9 cellular contexts compared by ENCODE assay signal in the genomic region with DNA sequence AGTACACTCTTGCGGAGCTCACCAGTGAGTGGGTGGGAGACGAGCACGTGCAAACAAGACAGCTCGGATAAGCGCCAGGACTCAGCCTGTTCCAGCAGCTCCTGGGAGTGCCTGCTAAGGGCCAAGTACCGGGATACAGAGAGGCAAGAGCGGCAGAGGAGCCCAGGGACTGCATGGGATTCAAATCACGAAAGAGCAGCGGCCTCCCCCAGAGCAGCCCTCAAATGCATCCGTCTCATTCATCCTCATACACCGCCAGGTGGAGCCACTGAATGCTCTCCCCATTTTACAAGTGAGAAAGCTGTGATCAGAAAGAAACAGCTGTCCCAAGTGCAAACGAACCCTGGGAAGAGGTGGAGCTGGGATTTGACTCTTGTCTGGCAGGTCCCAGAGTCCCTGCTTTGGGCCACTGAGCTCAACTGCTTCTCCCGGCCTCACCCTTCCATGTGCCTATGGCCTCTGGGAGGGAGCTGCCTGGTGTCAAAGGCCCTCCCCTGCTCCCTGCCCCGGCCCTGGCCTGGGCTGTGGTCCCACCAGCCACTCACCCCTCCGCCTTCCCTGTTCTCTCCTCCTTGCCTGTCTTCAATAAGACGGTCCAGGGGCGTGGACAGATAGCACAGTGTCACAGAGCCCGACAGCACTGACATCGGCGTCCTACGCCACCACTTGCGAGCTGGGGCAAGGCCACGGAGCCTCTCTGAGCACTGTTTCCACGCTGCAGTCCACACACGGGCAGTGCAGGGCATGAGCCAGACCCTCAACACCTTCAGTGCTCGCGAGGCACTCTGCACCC.
DNase-seq lines count a peak whose midpoint lies in the region; ATAC-seq and TF ChIP-seq lines count a peak whose summit lies in the region.
"Had no signal": no experiment of that assay in that cellular context is flagged by ENCODE, and none has a peak within 500 bp of the region (broad histone marks: within the 10 kb centered on the region; RNA-seq: fewer than 3 reads in every experiment).

No MANE protein-coding gene starts in this region.

- H3K9me3 ChIP-seq in Caco-2 = no peaks in the 10 kb centered on the region

- no TSS peak for BruUV-seq in Caco-2 (replicated peaks; lab: Mats Ljungman, UMichigan)

- intact Hi-C loops in Caco-2 (cut with micrococcal nuclease; ENCODE audit: unreplicated experiment) = loop anchor here (2.0 kb wide), 1 partner anchor 28 kb away; no protein-coding TSS in a partner anchor

- H3K4me3 ChIP-seq in Caco-2 (ENCODE audit: low read depth, low read length) (no peak overlapping the region), foreskin fibroblast (ENCODE audit: low read depth in 1 of 2, low read length in 2 of 2) (no peak overlapping the region)

- CTCF ChIA-PET in Caco-2 (lab: Charles Lee) = interaction anchor here (0.6 to 2.8 kb wide), 18 partner anchors 8 to 664 kb away, joined by 3 to 21 read pairs (median 4); a partner anchor contains a TSS

- no peaks in the 10 kb centered on the region for H3K9me3 Mint-ChIP-seq in Caco-2 (ENCODE audit: unreplicated experiment)
- H3K9me3 Mint-ChIP-seq: T-helper 1 cell treated with Interleukin-12 subunit alpha and Interleukin-12 subunit beta and Interleukin-4 antibody, amounts not matched to agents 30 μg/mL and 1 μg/mL, for 36 hours had no signal

- ATAC-seq in omental fat pad (ENCODE audit: low FRiP score) = peak; percentile 77

- H3K36me3 Mint-ChIP-seq in Caco-2 (ENCODE audit: insufficient read depth, unreplicated experiment) = no peaks in the 10 kb centered on the region

- TF ChIP-seq CTCF in Caco-2 (IDR thresholded peaks at IDR 0.05; ENCODE audit: insufficient read depth in 1 of 2, low read depth in 1 of 2, low read length in 1 of 2, severe bottlenecking in 1 of 2, unreplicated experiment in 1 of 2) (peak; percentile 69 to 83), foreskin fibroblast (IDR thresholded peaks at IDR 0.05; ENCODE audit: low read depth, low read length) (peak; percentile 71), omental fat pad (IDR thresholded peaks at IDR 0.05) (peak in 1 of 3 donors; percentile 4)

- H3K36me3 ChIP-seq in Caco-2 (ENCODE audit: control insufficient read depth, insufficient read depth, low read length) = no peaks in the 10 kb centered on the region

- H3K4me3 Mint-ChIP-seq in Caco-2 (ENCODE audit: unreplicated experiment) = no peak overlapping the region
- H3K4me3 Mint-ChIP-seq: T-helper 1 cell treated with Interleukin-12 subunit alpha and Interleukin-12 subunit beta and Interleukin-4 antibody, amounts not matched to agents 30 μg/mL and 1 μg/mL, for 36 hours had no signal

- peaks cover 7% of the 10 kb centered on the region for H3K4me1 Mint-ChIP-seq in Caco-2 (ENCODE audit: low read depth, unreplicated experiment)

- no peaks in the 10 kb centered on the region for H3K27me3 ChIP-seq in Caco-2 (replicated peaks; ENCODE audit: control insufficient read depth, insufficient read depth, low read length)

- no peak overlapping the region for H3K27ac Mint-ChIP-seq in Caco-2 (ENCODE audit: unreplicated experiment)
- H3K27ac Mint-ChIP-seq: T-helper 1 cell treated with Interleukin-12 subunit alpha and Interleukin-12 subunit beta and Interleukin-4 antibody, amounts not matched to agents 30 μg/mL and 1 μg/mL, for 36 hours had no signal

- POLR2A ChIA-PET in Caco-2 (lab: Charles Lee) = interaction anchor here (0.8 kb wide), 1 partner anchor 139 kb away, joined by 3 read pairs; a partner anchor contains a TSS

- H3K27me3 Mint-ChIP-seq in Caco-2 (ENCODE audit: insufficient read depth, unreplicated experiment) = no peaks in the 10 kb centered on the region

- 0 out of 2 replicates have a peak, but pooled peaks cover 6% of the 10 kb centered on the region for H3K4me1 ChIP-seq in Caco-2

- DNase-seq in Caco-2 (peak; percentile 68 to 73), HPDE6-E6E7 (ENCODE audit: extremely low spot score) (peak; percentile 66), OCI-M1 (lab: John Stamatoyannopoulos, UW) (peak; percentile 68), foreskin fibroblast (peak; percentile 58 to 81), omental fat pad (ENCODE audit: low spot score) (peak; percentile 64), mesenteric fat pad (ENCODE audit: low spot score) (no peak), DMS79 (lab: John Stamatoyannopoulos, UW) (no peak)
- DNase-seq in activated effector memory CD4-positive, alpha-beta T cell treated with Interleukin-2 at 50 U/mL for 16 hours = peak; percentile 53

Comparison
In these comparisons a context has a peak if more than half of its experiments do, and no peak if none do; other contexts are left out.
1. DNase-seq: peak in Caco-2 (2 of 2), HPDE6-E6E7 (single experiment), OCI-M1 (single experiment), activated effector memory CD4-positive, alpha-beta T cell treated with Interleukin-2 at 50 U/mL for 16 hours (single experiment), foreskin fibroblast (2 of 2) and omental fat pad (single experiment); none in mesenteric fat pad (single experiment) and DMS79 (single experiment).